ENCODE assay signal across 1 cellular context in the genomic region with DNA sequence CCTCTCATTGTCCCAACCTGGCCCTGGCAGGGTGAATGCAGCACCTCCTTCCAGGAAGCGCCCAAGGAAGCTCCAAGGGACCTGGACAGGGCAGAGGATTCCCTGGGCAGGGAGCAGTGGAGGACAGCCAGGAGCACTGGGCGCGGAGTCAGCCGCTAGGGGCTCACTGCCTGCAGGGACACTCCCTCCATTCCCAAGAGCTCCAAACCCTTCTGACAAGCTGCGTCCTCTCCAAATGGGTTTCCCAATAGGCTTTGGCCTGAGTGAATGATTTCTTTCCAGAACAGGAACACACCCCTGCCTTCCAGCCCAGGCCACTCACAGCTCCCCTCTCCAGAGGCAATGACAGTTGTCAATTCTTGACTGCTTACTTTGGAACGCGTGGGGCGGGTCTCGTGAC.
TF ChIP-seq lines count a peak whose summit lies in the region.

No MANE protein-coding gene starts in this region.

TF ChIP-seq in K562, 482 proteins besides CTCF, POLR2A, EP300 and RAD21:
- TF ChIP-seq TSC22D4 (tag; IDR thresholded peaks at IDR 0.05) = no peak
- TF ChIP-seq ETV5 (CRISPR knock-in tag; IDR thresholded peaks at IDR 0.05; ENCODE audit: low read depth) = no peak
- no peak for TF ChIP-seq ZNF282 (CRISPR knock-in tag; IDR thresholded peaks at IDR 0.05)
- TF ChIP-seq, protein P1, sequence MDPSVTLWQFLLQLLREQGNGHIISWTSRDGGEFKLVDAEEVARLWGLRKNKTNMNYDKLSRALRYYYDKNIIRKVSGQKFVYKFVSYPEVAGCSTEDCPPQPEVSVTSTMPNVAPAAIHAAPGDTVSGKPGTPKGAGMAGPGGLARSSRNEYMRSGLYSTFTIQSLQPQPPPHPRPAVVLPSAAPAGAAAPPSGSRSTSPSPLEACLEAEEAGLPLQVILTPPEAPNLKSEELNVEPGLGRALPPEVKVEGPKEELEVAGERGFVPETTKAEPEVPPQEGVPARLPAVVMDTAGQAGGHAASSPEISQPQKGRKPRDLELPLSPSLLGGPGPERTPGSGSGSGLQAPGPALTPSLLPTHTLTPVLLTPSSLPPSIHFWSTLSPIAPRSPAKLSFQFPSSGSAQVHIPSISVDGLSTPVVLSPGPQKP (CRISPR knock-in tag; IDR thresholded peaks at IDR 0.05) = no peak
- TF ChIP-seq, protein P2, sequence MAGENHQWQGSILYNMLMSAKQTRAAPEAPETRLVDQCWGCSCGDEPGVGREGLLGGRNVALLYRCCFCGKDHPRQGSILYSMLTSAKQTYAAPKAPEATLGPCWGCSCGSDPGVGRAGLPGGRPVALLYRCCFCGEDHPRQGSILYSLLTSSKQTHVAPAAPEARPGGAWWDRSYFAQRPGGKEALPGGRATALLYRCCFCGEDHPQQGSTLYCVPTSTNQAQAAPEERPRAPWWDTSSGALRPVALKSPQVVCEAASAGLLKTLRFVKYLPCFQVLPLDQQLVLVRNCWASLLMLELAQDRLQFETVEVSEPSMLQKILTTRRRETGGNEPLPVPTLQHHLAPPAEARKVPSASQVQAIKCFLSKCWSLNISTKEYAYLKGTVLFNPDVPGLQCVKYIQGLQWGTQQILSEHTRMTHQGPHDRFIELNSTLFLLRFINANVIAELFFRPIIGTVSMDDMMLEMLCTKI (IDR thresholded peaks at IDR 0.05; ENCODE audit: partially characterized antibody) = no peak
- TF ChIP-seq POU5F1 (IDR thresholded peaks at IDR 0.05; ENCODE audit: borderline replicate concordance, low read depth, low read length, partially characterized antibody) = no peak
